12 cellular contexts compared by ENCODE assay signal in genomic region chr3:194906229-194906629, GRCh38.
A peak's percentile ranks its signal among the peaks of the same experiment; 100 is the strongest.
DNase-seq lines count a peak whose midpoint lies in the region; ATAC-seq, FAIRE-seq and TF ChIP-seq lines count a peak whose summit lies in the region.
"Had no signal": no experiment of that assay in that cellular context is flagged by ENCODE, and none has a peak within 500 bp of the region (broad histone marks: within the 10 kb centered on the region; RNA-seq: fewer than 3 reads in every experiment).

No MANE protein-coding gene starts in this region.

- no peaks in the 10 kb centered on the region for H3K36me3 ChIP-seq in PC-3 (ENCODE audit: low read depth, low read length)
- H3K36me3 ChIP-seq in endothelial cell of umbilical vein (ENCODE audit: control insufficient read depth in 2 of 2, extremely low read depth in 1 of 2, insufficient read depth in 2 of 2, low read length in 2 of 2) = no peaks in the 10 kb centered on the region
- H3K36me3 ChIP-seq in HepG2 (replicated peaks in 1 of 2; ENCODE audit: control insufficient read depth in 1 of 2, insufficient read depth in 2 of 2, low read length in 2 of 2) = no peaks in the 10 kb centered on the region

- DNase-seq in ELR (ENCODE audit: low read depth) = peak; percentile 85
- DNase-seq in PC-3 = peak; percentile 82
- peak; percentile 71 for DNase-seq in endothelial cell of umbilical vein (ENCODE audit: low read depth, low spot score)
- DNase-seq in HepG2 (ENCODE audit: low spot score) = peak; percentile 29
- DNase-seq in activated CD4-positive, CD25-positive, alpha-beta regulatory T cell treated with anti-CD3 and anti-CD28 coated beads, Interleukin-2, amount 50 U/mL, for 72 hours = no peak
- DNase-seq in NCI-H2029 treated with DMSO at 0.1 percent for 48 hours (lab: John Stamatoyannopoulos, UW) = no peak
- DNase-seq in ureter (ENCODE audit: low spot score) = no peak
- DNase-seq: activated gamma-delta T cell, NCI-H1694 treated with DMSO at 0.1 percent for 48 hours, NCI-H446 treated with DMSO at 0.1 percent for 48 hours, SK-N-SH had no signal

- H3K4me3 ChIP-seq in PC-3 (ENCODE audit: low read length) (no peak overlapping the region), endothelial cell of umbilical vein (replicated peaks in 1 of 3; ENCODE audit: insufficient read depth in 1 of 3, low read depth in 1 of 3, low read length in 3 of 3) (no peak overlapping the region), HepG2 (replicated peaks in 1 of 3; ENCODE audit: insufficient read depth in 1 of 3, low read depth in 2 of 3, low read length in 3 of 3) (no peak overlapping the region)

- 13% methylated on average over 4 of the region's 4 CpGs for WGBS in HepG2 (ENCODE audit: low lambda C conversion rate)

- no peaks in the 10 kb centered on the region for H3K79me2 ChIP-seq in PC-3 (ENCODE audit: low read length)
- H3K79me2 ChIP-seq in endothelial cell of umbilical vein (ENCODE audit: control insufficient read depth, insufficient read depth, low read length) = no peaks in the 10 kb centered on the region
- no peaks in the 10 kb centered on the region for H3K79me2 ChIP-seq in HepG2 (ENCODE audit: insufficient read depth, low read length)

- BruUV-seq in PC-3 (replicated peaks; lab: Mats Ljungman, UMichigan) (no TSS peak), endothelial cell of umbilical vein (replicated peaks; lab: Mats Ljungman, UMichigan) (no TSS peak), HepG2 (replicated peaks; lab: Mats Ljungman, UMichigan) (no TSS peak)

- H3K9me1 ChIP-seq in endothelial cell of umbilical vein (replicated peaks; ENCODE audit: control insufficient read depth, extremely low read depth, insufficient read depth, low read length) = no peaks in the 10 kb centered on the region

- CTCF ChIA-PET in PC-3 (lab: Charles Lee) = no interaction called here
- CTCF ChIA-PET in endothelial cell of umbilical vein (lab: Charles Lee) = interaction anchor here (1.0 to 1.6 kb wide), 4 partner anchors 15 to 201 kb away, joined by 4 to 6 read pairs (median 5); no protein-coding TSS in a partner anchor
- CTCF ChIA-PET in HepG2 (lab: Yijun Ruan, JAX; ENCODE audit: low intra/inter-chr PET ratio, low total read pairs) = no interaction called here

- no peak for TF ChIP-seq EP300 in HepG2 (IDR thresholded peaks at IDR 0.05; ENCODE audit: low read depth in 2 of 2, low read length in 2 of 2)
- no peak for TF ChIP-seq EP300 in HepG2 (CRISPR knock-in tag; IDR thresholded peaks at IDR 0.05; ENCODE audit: borderline replicate concordance)

- dilution Hi-C loops in endothelial cell of umbilical vein (cut with MboI; ENCODE audit: extremely low pct_ligation_motif_present, low sequenced_read_pairs) = no loop called here

- no peaks in the 10 kb centered on the region for H4K20me1 ChIP-seq in PC-3 (ENCODE audit: low read length)
- H4K20me1 ChIP-seq in endothelial cell of umbilical vein (replicated peaks; ENCODE audit: control insufficient read depth, extremely low read depth, insufficient read depth, low read length) = no peaks in the 10 kb centered on the region
- H4K20me1 ChIP-seq in HepG2 (ENCODE audit: insufficient read depth, low read length) = no peaks in the 10 kb centered on the region

- H3F3A ChIP-seq in PC-3 (ENCODE audit: low read length, unreplicated experiment) = no peaks in the 10 kb centered on the region

- H3K27ac ChIP-seq in PC-3 (ENCODE audit: low read length) (peak overlapping the region; percentile 75), endothelial cell of umbilical vein (ENCODE audit: insufficient read depth, low read depth, low read length) (peak overlapping the region; percentile 53), HepG2 (ENCODE audit: extremely low read length, insufficient read depth, low read length) (no peak overlapping the region)

- H3K27me3 ChIP-seq in PC-3 (ENCODE audit: low read length) = no peaks in the 10 kb centered on the region
- H3K27me3 ChIP-seq in endothelial cell of umbilical vein (ENCODE audit: control insufficient read depth in 2 of 2, insufficient read depth in 2 of 2, low read length in 2 of 2) = no peaks in the 10 kb centered on the region
- peaks cover 0 to 3% of the 10 kb centered on the region in 2 experiments; a peak in 1 of 5 replicates for H3K27me3 ChIP-seq in HepG2 (ENCODE audit: control insufficient read depth in 1 of 2, insufficient read depth in 2 of 2, low read length in 2 of 2)

- ATAC-seq in PC-3 (peak; percentile 98), HepG2 (no peak), HG03378 (IDR thresholded peaks at IDR 0.05; ENCODE audit: unreplicated experiment) (no peak)

- TF ChIP-seq RAD21 in HepG2 (CRISPR knock-in tag; IDR thresholded peaks at IDR 0.05) = no peak

- POLR2A ChIA-PET in PC-3 (lab: Charles Lee; ENCODE audit: unreplicated experiment) (no interaction called here), endothelial cell of umbilical vein (lab: Charles Lee) (no interaction called here), HepG2 (lab: Yijun Ruan, JAX) (no interaction called here)

- H3K4me2 ChIP-seq in PC-3 (ENCODE audit: low read length) (peak overlapping the region; percentile 12; the same call in 1 of the 2 replicates), endothelial cell of umbilical vein (ENCODE audit: insufficient read depth, low read length) (peak overlapping the region; percentile 30), HepG2 (ENCODE audit: low read depth, low read length) (no peak overlapping the region)
- H3K4me2 ChIP-seq: SK-N-SH had no signal

- intact Hi-C loops in PC-3 (cut with micrococcal nuclease) = loop anchor here (1.0 kb wide), 3 partner anchors 34 to 221 kb away; partner anchors contain the start of gene FAM43A
- intact Hi-C loops in endothelial cell of umbilical vein (cut with micrococcal nuclease) = no loop called here
- intact Hi-C loops in HepG2 (cut with micrococcal nuclease; ENCODE audit: unreplicated experiment) = no loop called here

- H2AFZ ChIP-seq in PC-3 (ENCODE audit: low read length) (no peak overlapping the region), endothelial cell of umbilical vein (ENCODE audit: low read depth, low read length) (peak overlapping the region; percentile 64), HepG2 (ENCODE audit: low read length) (no peak overlapping the region)

- peaks cover 22% of the 10 kb centered on the region for H3K4me1 ChIP-seq in PC-3 (ENCODE audit: insufficient read depth, low read length)
- peaks cover 16% of the 10 kb centered on the region for H3K4me1 ChIP-seq in endothelial cell of umbilical vein (ENCODE audit: control insufficient read depth, extremely low read depth, insufficient read depth, low read length)
- H3K4me1 ChIP-seq in HepG2 (ENCODE audit: insufficient read depth, low read length) = no peaks in the 10 kb centered on the region

- H3K9me3 ChIP-seq in PC-3 (ENCODE audit: low read length) (no peaks in the 10 kb centered on the region), endothelial cell of umbilical vein (replicated peaks; ENCODE audit: control insufficient read depth, insufficient read depth, low read length) (no peaks in the 10 kb centered on the region), HepG2 (ENCODE audit: low read length) (peaks cover 8% of the 10 kb centered on the region; the same call in 1 of the 2 replicates)
- H3K9me3 ChIP-seq: SK-N-SH had no signal

- no peaks in the 10 kb centered on the region for H3K9me2 ChIP-seq in PC-3 (replicated peaks; ENCODE audit: low read length)
- H3K9me2 ChIP-seq: SK-N-SH had no signal

- no peak for TF ChIP-seq CTCF in PC-3 (conservative IDR thresholded peaks at IDR 0.05; ENCODE audit: low read depth, low read length)
- no peak for TF ChIP-seq CTCF in endothelial cell of umbilical vein (IDR thresholded peaks at IDR 0.05; ENCODE audit: extremely low read depth in 1 of 2, insufficient read depth in 1 of 2, low read depth in 1 of 2, low read length in 2 of 2)
- no peak for TF ChIP-seq CTCF in HepG2 (CRISPR knock-in tag; IDR thresholded peaks at IDR 0.05)

- in situ Hi-C loops in HepG2 (cut with HindIII; ENCODE audit: extremely low pct_ligation_motif_present, low pct_unique_long_range_greater_than_20kb) = no loop called here

- no peak for TF ChIP-seq POLR2A in endothelial cell of umbilical vein (IDR thresholded peaks at IDR 0.05; ENCODE audit: low read depth, low read length)
- TF ChIP-seq POLR2A in HepG2 (IDR thresholded peaks at IDR 0.05; ENCODE audit: insufficient read depth in 1 of 2, low read depth in 2 of 2, low read length in 2 of 2) = no peak

- peak overlapping the region; percentile 35 for H3K9ac ChIP-seq in PC-3 (ENCODE audit: low read length)
- H3K9ac ChIP-seq in endothelial cell of umbilical vein (replicated peaks; ENCODE audit: extremely low read depth, insufficient read depth, low read length) = no peak overlapping the region
- H3K9ac ChIP-seq in HepG2 (ENCODE audit: insufficient read depth, low read depth, low read length) = no peak overlapping the region
- H3K9ac ChIP-seq: SK-N-SH had no signal

- FAIRE-seq in endothelial cell of umbilical vein (lab: Jason Lieb, UNC) (peak; percentile 87), HepG2 (lab: Jason Lieb, UNC) (no peak)

TF ChIP-seq in endothelial cell of umbilical vein, 7 proteins besides CTCF, POLR2A, EP300 and RAD21:
- TF ChIP-seq MAX (IDR thresholded peaks at IDR 0.05; ENCODE audit: insufficient read depth, insufficient read length) (no peak), JUN (IDR thresholded peaks at IDR 0.05; ENCODE audit: borderline replicate concordance, insufficient read depth, insufficient read length, low read depth) (peak; percentile 73), MYC (IDR thresholded peaks at IDR 0.05; ENCODE audit: low read depth, low read length) (no peak), FOS (IDR thresholded peaks at IDR 0.05; ENCODE audit: borderline replicate concordance, insufficient read depth, low read length) (peak; percentile 67)

TF ChIP-seq in HepG2, 621 proteins besides CTCF, POLR2A, EP300 and RAD21 (continues in another document):
- peak; percentile 68 for TF ChIP-seq BCL6 (CRISPR knock-in tag; IDR thresholded peaks at IDR 0.05)
- TF ChIP-seq RARA (CRISPR knock-in tag; IDR thresholded peaks at IDR 0.05) = peak; percentile 77
- TF ChIP-seq TFDP1 (CRISPR knock-in tag; IDR thresholded peaks at IDR 0.05; ENCODE audit: borderline replicate concordance) = no peak
- TF ChIP-seq ZNF224 (CRISPR knock-in tag; IDR thresholded peaks at IDR 0.05) = no peak
- no peak for TF ChIP-seq GABPB1 (CRISPR knock-in tag; IDR thresholded peaks at IDR 0.05)
- TF ChIP-seq ZMAT5 (CRISPR knock-in tag; IDR thresholded peaks at IDR 0.05; ENCODE audit: borderline replicate concordance, low read depth) = no peak
- no peak for TF ChIP-seq POLR2G (IDR thresholded peaks at IDR 0.05; ENCODE audit: low read depth, low read length)

Comparison
In these comparisons a context has a peak if more than half of its experiments do, and no peak if none do; other contexts are left out.
1. DNase-seq: peak in ELR (single experiment), PC-3 (single experiment), endothelial cell of umbilical vein (single experiment) and HepG2 (single experiment); none in activated CD4-positive, CD25-positive, alpha-beta regulatory T cell treated with anti-CD3 and anti-CD28 coated beads, Interleukin-2, amount 50 U/mL, for 72 hours (single experiment), NCI-H2029 treated with DMSO at 0.1 percent for 48 hours (single experiment) and ureter (single experiment).